In genomic region chr10:72273410-72274212, GRCh38 we compare ENCODE assay signal across 8 cellular contexts. TPM values are rescaled to one million over a fixed set of nuclear protein-coding genes. Genes with fewer than 3 reads are reported as not detected.
DNase-seq lines count a peak whose midpoint lies in the region; ATAC-seq and TF ChIP-seq lines count a peak whose summit lies in the region.

Gene DDIT4, plus strand, starts transcription at chr10:72273924. Its CDS starts 293 bp downstream, at chr10:72274217.

- H3K4me3 ChIP-seq in left ventricle myocardium inferior, result peak within 1 kb of the TSS; percentile 84
- peak within 1 kb of the TSS; percentile 71 to 76 for H3K4me3 ChIP-seq in prostate gland
- peak within 1 kb of the TSS; percentile 91 for H3K4me3 ChIP-seq in urinary bladder (ENCODE audit: low read depth, low read length)

- no peaks in the 10 kb centered on the region for H3K27me3 Mint-ChIP-seq in T-helper 17 cell

- H3K27ac ChIP-seq in left ventricle myocardium inferior (replicated peaks), result peak within 1 kb of the TSS; percentile 100
- peak within 1 kb of the TSS; percentile 97 to 98 for H3K27ac ChIP-seq in prostate gland
- H3K27ac ChIP-seq in urinary bladder (ENCODE audit: low read depth), result peak within 1 kb of the TSS; percentile 98

- TF ChIP-seq CTCF in left ventricle myocardium inferior (IDR thresholded peaks at IDR 0.05; ENCODE audit: borderline replicate concordance), result no peak
- TF ChIP-seq CTCF in prostate gland (IDR thresholded peaks at IDR 0.05), result peak in 2 of 4 experiments; percentile 35

- H3K27me3 ChIP-seq in left ventricle myocardium inferior (ENCODE audit: low read depth) (no peaks in the 10 kb centered on the region), prostate gland (replicated peaks; ENCODE audit: insufficient read depth) (no peaks in the 10 kb centered on the region)

- peaks cover 46% of the 10 kb centered on the region for H3K4me1 Mint-ChIP-seq in T-helper 17 cell

- TF ChIP-seq POLR2A in GM15510 (IDR thresholded peaks at IDR 0.05; ENCODE audit: borderline replicate concordance, extremely low read depth, insufficient read length) (peak; percentile 100), prostate gland (IDR thresholded peaks at IDR 0.05) (peak; percentile 100)

- WGBS in prostate gland, result under 1% methylated on average over 64 of the region's 67 CpGs
- under 1% methylated on average over 67 of the region's 67 CpGs for whole genome bisulfite sequencing in urinary bladder

- peak within 1 kb of the TSS; percentile 98 for H3K4me3 Mint-ChIP-seq in T-helper 17 cell

- DNase-seq in NCI-H1694 treated with DMSO at 0.1 percent for 48 hours (lab: John Stamatoyannopoulos, UW) (peak; percentile 90), T-helper 17 cell (peak; percentile 95 to 97 (median 96)), amygdala (lab: John Stamatoyannopoulos, UW) (peak; percentile 82 to 100 (median 99)), left ventricle myocardium inferior (peak; percentile 100), prostate gland (ENCODE audit: low spot score) (peak; percentile 99)

- peaks cover 64% of the 10 kb centered on the region for H3K4me1 ChIP-seq in left ventricle myocardium inferior
- no peaks in the 10 kb centered on the region for H3K4me1 ChIP-seq in prostate gland (replicated peaks)
- H3K4me1 ChIP-seq in urinary bladder (ENCODE audit: insufficient read depth), result no peaks in the 10 kb centered on the region

- ATAC-seq in HG02885 (IDR thresholded peaks at IDR 0.05; ENCODE audit: poor library complexity, unreplicated experiment) (peak; percentile 90), T-helper 17 cell (peak; percentile 95)

- H3K36me3 Mint-ChIP-seq in T-helper 17 cell (ENCODE audit: low read depth), result peaks cover 12% of the 10 kb centered on the region

- no peaks in the 10 kb centered on the region for H3K9me3 ChIP-seq in T-helper 17 cell (ENCODE audit: control insufficient read depth, low read length, poor library complexity, severe bottlenecking)
- no peaks in the 10 kb centered on the region for H3K9me3 ChIP-seq in left ventricle myocardium inferior (replicated peaks)
- no peaks in the 10 kb centered on the region for H3K9me3 ChIP-seq in prostate gland

- intact Hi-C loops in left ventricle myocardium inferior (cut with micrococcal nuclease) (loop anchor here (2.0 to 10.0 kb wide), 2 partner anchors 25 to 51 kb away; no protein-coding TSS in a partner anchor), prostate gland (cut with DNase I) (loop anchor here (2.0 to 10.0 kb wide), 5 partner anchors 19 to 139 kb away; partner anchors contain the start of genes ANAPC16 and ASCC1)

- H3K36me3 ChIP-seq in left ventricle myocardium inferior, result peaks cover 17% of the 10 kb centered on the region
- H3K36me3 ChIP-seq in prostate gland, result peaks cover 0 to 12% of the 10 kb centered on the region in 2 donors
- no peaks in the 10 kb centered on the region for H3K36me3 ChIP-seq in urinary bladder (ENCODE audit: insufficient read depth)

- peak within 1 kb of the TSS; percentile 97 for H3K27ac Mint-ChIP-seq in T-helper 17 cell

RNA-seq across cellular contexts. Expression of gene DDIT4, which starts in this region (rescaled TPM):
- 100 to 1,000 TPM; 186 to 300 TPM for total RNA-seq in T-helper 17 cell
- 66.3 TPM for total RNA-seq in left ventricle myocardium inferior
- 100 to 1,000 TPM; 259 to 265 TPM for total RNA-seq in prostate gland
- total RNA-seq in urinary bladder, result 137 TPM
- 277 TPM for polyA plus RNA-seq in urinary bladder

Comparison
In these comparisons a context has a peak if more than half of its experiments do, and no peak if none do; other contexts are left out.
1. Peak in every context shown above with its lines: DNase-seq, ATAC-seq, H3K4me3 ChIP-seq and H3K27ac ChIP-seq.